1 cellular context compared by ENCODE assay signal in the genomic region with DNA sequence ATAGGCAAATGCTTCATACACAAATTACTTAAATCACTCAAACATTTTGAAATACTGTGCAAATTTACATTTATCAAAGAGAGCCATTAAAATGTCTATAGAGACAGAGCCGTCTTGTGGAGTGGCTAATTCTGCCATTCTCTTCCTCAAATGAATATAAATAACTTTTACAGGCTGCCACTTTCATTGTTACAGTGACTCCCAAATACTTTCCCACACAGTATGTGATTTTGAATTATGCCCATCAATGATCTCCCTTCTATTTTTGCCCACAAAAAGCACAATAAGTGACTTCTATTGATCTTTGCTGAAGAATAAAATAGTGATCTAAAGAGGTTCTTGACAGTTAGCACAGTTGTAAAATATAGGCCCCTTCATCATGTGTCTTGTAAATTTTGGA.
TF ChIP-seq lines count a peak whose summit lies in the region.

No MANE protein-coding gene starts in this region.

TF ChIP-seq in GM23338, 12 proteins besides CTCF, POLR2A, EP300 and RAD21 (continued from another document):
- no peak for TF ChIP-seq ZNF462 (CRISPR knock-in tag; IDR thresholded peaks at IDR 0.05)
- no peak for TF ChIP-seq CREB1 (CRISPR knock-in tag; IDR thresholded peaks at IDR 0.05; ENCODE audit: low read depth)
- no peak for TF ChIP-seq POLR2AphosphoS5 (IDR thresholded peaks at IDR 0.05; ENCODE audit: low read depth)
